ENCODE assay signal across 8 cellular contexts in genomic region chr13:28495586-28496564, GRCh38. TPM values are rescaled to one million over a fixed set of nuclear protein-coding genes. Genes with fewer than 3 reads are reported as not detected.
DNase-seq lines count a peak whose midpoint lies in the region; TF ChIP-seq lines count a peak whose summit lies in the region.

No MANE protein-coding gene starts in this region.

- DNase-seq in CD1c-positive myeloid dendritic cell (ENCODE audit: extremely low spot score): peak; percentile 63
- DNase-seq in MM.1S: no peak
- no peak for DNase-seq in neural progenitor cell (ENCODE audit: low spot score)
- DNase-seq in NCI-H774 (lab: John Stamatoyannopoulos, UW): no peak
- DNase-seq in ovary: no peak
- DNase-seq in stimulated activated CD4-positive, alpha-beta T cell treated with anti-CD3 and anti-CD28 coated beads, Interleukin-4, amount 100 ng/mL, for 1 hour: no peak
- DNase-seq in GM10266 (ENCODE audit: extremely low spot score): no peak

- H3K9ac ChIP-seq in MM.1S (ENCODE audit: low read length) (no peak overlapping the region), duodenal mucosa (ENCODE audit: low read depth in 1 of 2, low read length in 2 of 2) (no peak overlapping the region), neural progenitor cell (no peak overlapping the region)

- no peaks in the 10 kb centered on the region for H3K9me3 Mint-ChIP-seq in neural progenitor cell

- no peak overlapping the region for H3K27ac Mint-ChIP-seq in neural progenitor cell

- H3K4me1 Mint-ChIP-seq in neural progenitor cell: peaks cover 5% of the 10 kb centered on the region

- H3K4me2 ChIP-seq in MM.1S (ENCODE audit: low read depth, low read length) (peak overlapping the region; percentile 45; the same call in 1 of the 2 replicates), neural progenitor cell (peak overlapping the region; percentile 80)

- H3K4me3 ChIP-seq in MM.1S (ENCODE audit: low read length) (no peak overlapping the region), duodenal mucosa (ENCODE audit: low read depth in 1 of 2, low read length in 2 of 2) (peak overlapping the region; percentile 6 to 50), neural progenitor cell (peak overlapping the region; percentile 67), ovary (no peak overlapping the region)

- WGBS in ovary, 3 donors: 18 to 23% (median 21%) methylated on average over 36 of the region's 36 CpGs

- TF ChIP-seq CTCF in MM.1S (IDR thresholded peaks at IDR 0.05; ENCODE audit: low read length) (no peak), neural progenitor cell (IDR thresholded peaks at IDR 0.05) (no peak), ovary (IDR thresholded peaks at IDR 0.05) (no peak), GM10266 (IDR thresholded peaks at IDR 0.05; ENCODE audit: control insufficient read depth, insufficient read depth, low read depth, missing control alignments) (no peak)

- TF ChIP-seq EP300 in ovary (IDR thresholded peaks at IDR 0.05): no peak

- H3K27me3 Mint-ChIP-seq in neural progenitor cell (ENCODE audit: insufficient read depth, low read depth): peaks cover 61% of the 10 kb centered on the region

- intact Hi-C loops in ovary (cut with DNase I): no loop called here

- H3K4me3 Mint-ChIP-seq in neural progenitor cell: peak overlapping the region; percentile 80

- TF ChIP-seq POLR2A in ovary (IDR thresholded peaks at IDR 0.05): no peak

- H3K27me3 ChIP-seq in MM.1S (replicated peaks; ENCODE audit: insufficient read depth, low read length) (peaks cover 8% of the 10 kb centered on the region; the same call in 1 of the 2 replicates), duodenal mucosa (ENCODE audit: control insufficient read depth in 1 of 2, insufficient read depth in 2 of 2, low read length in 2 of 2) (peaks cover 60 to 65% of the 10 kb centered on the region in 2 donors), neural progenitor cell (peaks cover 81% of the 10 kb centered on the region), ovary (no peaks in the 10 kb centered on the region)

- no peaks in the 10 kb centered on the region for H3K4me1 ChIP-seq in MM.1S (ENCODE audit: low read length)
- peaks cover 0 to 4% of the 10 kb centered on the region in 2 donors for H3K4me1 ChIP-seq in duodenal mucosa (ENCODE audit: control insufficient read depth in 1 of 2, insufficient read depth in 2 of 2, low read length in 2 of 2)
- peaks cover 11% of the 10 kb centered on the region for H3K4me1 ChIP-seq in neural progenitor cell
- H3K4me1 ChIP-seq in ovary (ENCODE audit: insufficient read depth): peaks cover 4% of the 10 kb centered on the region

- H3K9me2 ChIP-seq in MM.1S (replicated peaks; ENCODE audit: insufficient read depth, low read length): no peaks in the 10 kb centered on the region

- H3K27ac ChIP-seq in MM.1S (ENCODE audit: low read length) (no peak overlapping the region), duodenal mucosa (ENCODE audit: low read depth, low read length) (no peak overlapping the region), neural progenitor cell (no peak overlapping the region), ovary (no peak overlapping the region)

- no peaks in the 10 kb centered on the region for H3K79me2 ChIP-seq in MM.1S (ENCODE audit: low read length)
- H3K79me2 ChIP-seq in neural progenitor cell (ENCODE audit: low read depth): peaks cover 10% of the 10 kb centered on the region

- no peaks in the 10 kb centered on the region for H3K36me3 ChIP-seq in MM.1S (replicated peaks; ENCODE audit: insufficient read depth, low read length)
- no peaks in the 10 kb centered on the region for H3K36me3 ChIP-seq in duodenal mucosa (ENCODE audit: control insufficient read depth in 1 of 2, insufficient read depth in 2 of 2, low read length in 2 of 2)
- no peaks in the 10 kb centered on the region for H3K36me3 ChIP-seq in neural progenitor cell
- H3K36me3 ChIP-seq in ovary: no peaks in the 10 kb centered on the region

- H2AFZ ChIP-seq in MM.1S (ENCODE audit: low read length): no peak overlapping the region
- H2AFZ ChIP-seq in neural progenitor cell (replicated peaks): no peak overlapping the region

- H3K9me3 ChIP-seq in MM.1S (replicated peaks; ENCODE audit: insufficient read depth, low read length): no peaks in the 10 kb centered on the region
- no peaks in the 10 kb centered on the region for H3K9me3 ChIP-seq in duodenal mucosa (ENCODE audit: control insufficient read depth in 1 of 2, low read length in 2 of 2)
- no peaks in the 10 kb centered on the region for H3K9me3 ChIP-seq in neural progenitor cell (ENCODE audit: low read depth)
- no peaks in the 10 kb centered on the region for H3K9me3 ChIP-seq in ovary

- no peaks in the 10 kb centered on the region for H3K36me3 Mint-ChIP-seq in neural progenitor cell

- H4K20me1 ChIP-seq in MM.1S (ENCODE audit: insufficient read depth, low read length) (no peaks in the 10 kb centered on the region), neural progenitor cell (ENCODE audit: low read depth) (peaks cover 23% of the 10 kb centered on the region)

- no peaks in the 10 kb centered on the region for H3F3A ChIP-seq in MM.1S (ENCODE audit: insufficient read depth, low read length)
- H3F3A ChIP-seq in neural progenitor cell (ENCODE audit: low read depth): peaks cover 24% of the 10 kb centered on the region

RNA-seq across cellular contexts. Expression of gene FLT1, which starts 0.9 kb away (rescaled TPM):
- total RNA-seq in neural progenitor cell (ENCODE audit: low replicate concordance) (0.37 and 0.47 TPM in 2 replicates), ovary (10 to 100 TPM in 3 of 7 donors, 1 to 10 TPM in 4; 5.8 to 31.4 (median 9.9) TPM)
- 10 to 100 TPM in 1 of 2 donors, 1 to 10 TPM in 1; 7.3 to 19.3 TPM for polyA plus RNA-seq in ovary

Comparison
In these comparisons a context has a peak if more than half of its experiments do, and no peak if none do; other contexts are left out.
1. H3K4me3 ChIP-seq: peak in duodenal mucosa (2 of 2) and neural progenitor cell (single experiment); none in MM.1S (single experiment) and ovary (single experiment).